In the genomic region with DNA sequence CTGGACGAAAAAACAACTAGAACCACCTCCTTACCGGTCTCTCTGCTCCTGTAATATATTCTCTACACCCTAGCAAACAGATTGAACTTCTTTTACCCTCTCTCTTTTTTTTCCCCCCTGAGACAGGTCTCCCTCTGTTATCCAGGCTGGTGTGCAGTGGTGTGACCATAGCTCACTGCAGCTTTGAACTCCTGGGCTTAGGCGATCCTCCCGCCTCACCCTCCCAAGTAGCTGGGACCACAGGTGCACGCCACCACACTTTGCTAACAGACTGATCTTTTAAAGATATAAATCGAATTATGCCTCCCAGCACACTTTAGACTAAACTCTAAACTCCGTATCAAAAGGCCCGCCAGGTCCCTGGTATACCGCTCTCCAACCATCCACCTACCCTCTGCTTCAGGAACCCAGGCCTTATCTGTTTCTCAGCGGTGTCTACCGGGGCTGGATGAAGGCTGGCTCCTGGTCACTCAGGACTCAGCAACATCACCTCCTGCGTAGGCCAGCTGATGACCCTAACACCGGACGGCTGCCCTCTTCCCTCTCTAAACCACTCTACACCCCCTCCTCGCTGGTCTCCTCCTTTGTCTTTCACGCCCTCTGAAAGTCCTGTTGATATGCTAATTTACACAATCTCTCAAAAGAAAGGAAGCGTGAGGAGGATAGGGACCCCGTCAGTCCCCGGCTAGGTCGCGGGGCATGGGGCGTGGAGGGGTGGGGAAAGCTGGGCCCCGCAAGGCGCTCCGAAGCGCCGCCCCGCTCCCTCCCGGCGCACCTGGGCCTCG, we compare ENCODE assay signal across 6 cellular contexts. TPM values are rescaled to one million over a fixed set of nuclear protein-coding genes. Genes with fewer than 3 reads are reported as not detected.
DNase-seq lines count a peak whose midpoint lies in the region; ATAC-seq and TF ChIP-seq lines count a peak whose summit lies in the region.

No MANE protein-coding gene starts in this region.

- H3K9me3 ChIP-seq in naive thymus-derived CD4-positive, alpha-beta T cell (ENCODE audit: control insufficient read depth in 2 of 3, low read length in 3 of 3) = no peaks in the 10 kb centered on the region

- no peaks in the 10 kb centered on the region for H3K27me3 ChIP-seq in naive thymus-derived CD4-positive, alpha-beta T cell (ENCODE audit: control insufficient read depth in 2 of 2, insufficient read depth in 2 of 2, low read length in 2 of 2)

- POLR2A ChIA-PET in naive thymus-derived CD4-positive, alpha-beta T cell (lab: Charles Lee) = interaction anchor here (0.6 to 3.3 kb wide), 13 partner anchors 9 to 331 kb away, joined by 3 to 41 read pairs (median 4); partner anchors contain the start of genes CDC45, HIRA, MRPL40 and UFD1

- no peaks in the 10 kb centered on the region for H3K27me3 Mint-ChIP-seq in naive thymus-derived CD4-positive, alpha-beta T cell

- H3K27ac ChIP-seq in naive thymus-derived CD4-positive, alpha-beta T cell (ENCODE audit: low read depth, low read length) = peak overlapping the region; percentile 81

- CTCF ChIA-PET in naive thymus-derived CD4-positive, alpha-beta T cell (lab: Charles Lee) = no interaction called here

- in situ Hi-C loops in astrocyte of the spinal cord (cut with HindIII; ENCODE audit: low sequenced_read_pairs) = no loop called here

- no peak for TF ChIP-seq CTCF in astrocyte of the spinal cord (IDR thresholded peaks at IDR 0.05; ENCODE audit: low read depth, low read length)

- H3K4me3 Mint-ChIP-seq in naive thymus-derived CD4-positive, alpha-beta T cell = peak overlapping the region; percentile 84 to 99 (median 92)

- H3K4me3 ChIP-seq in astrocyte of the spinal cord (ENCODE audit: low read depth, low read length) = peak overlapping the region; percentile 80
- peak overlapping the region; percentile 65 for H3K4me3 ChIP-seq in naive thymus-derived CD4-positive, alpha-beta T cell (ENCODE audit: low read length)

- H3K4me1 Mint-ChIP-seq in naive thymus-derived CD4-positive, alpha-beta T cell = peaks cover 24 to 64% (median 53%) of the 10 kb centered on the region in 7 donors

- intact Hi-C loops in naive thymus-derived CD4-positive, alpha-beta T cell (cut with micrococcal nuclease) = loop anchor here (1.0 to 5.0 kb wide), 9 partner anchors 14 to 324 kb away; partner anchors contain the start of genes DGCR2 (in 2 of the 2), MRPL40 (in 2 of the 2) and ESS2 (in 1 of the 2)

- DNase-seq in DMS79 treated with DMSO at 0.1 percent for 48 hours (lab: John Stamatoyannopoulos, UW) (peak; percentile 18), DMS79 (lab: John Stamatoyannopoulos, UW) (no peak), astrocyte of the spinal cord (ENCODE audit: low read depth, low spot score) (no peak), cerebellar nuclear complex (lab: John Stamatoyannopoulos, UW) (no peak), AG08395 (ENCODE audit: low spot score) (no peak)
- DNase-seq in naive thymus-derived CD4-positive, alpha-beta T cell = peak in 3 of 9 donors; percentile 6 to 13 (median 12)

- H3K36me3 ChIP-seq in naive thymus-derived CD4-positive, alpha-beta T cell (ENCODE audit: control insufficient read depth in 2 of 3, insufficient read depth in 3 of 3, low read length in 3 of 3) = peaks cover 0 to 24% (median 0%) of the 10 kb centered on the region in 3 experiments

- ATAC-seq in naive thymus-derived CD4-positive, alpha-beta T cell = no peak

- H3K36me3 Mint-ChIP-seq in naive thymus-derived CD4-positive, alpha-beta T cell = peaks cover 2 to 18% (median 5%) of the 10 kb centered on the region in 5 donors

- no peaks in the 10 kb centered on the region for H3K9me3 Mint-ChIP-seq in naive thymus-derived CD4-positive, alpha-beta T cell

- H3K27ac Mint-ChIP-seq in naive thymus-derived CD4-positive, alpha-beta T cell = peak overlapping the region; percentile 84 to 97 (median 94)

- H3K4me1 ChIP-seq in naive thymus-derived CD4-positive, alpha-beta T cell (ENCODE audit: control insufficient read depth in 2 of 2, insufficient read depth in 2 of 2, low read length in 2 of 2) = peaks cover 18 to 26% of the 10 kb centered on the region in 2 donors

RNA-seq across cellular contexts. Expression of gene C22orf39, which starts 0.7 kb away (rescaled TPM):
- 10 to 100 TPM; 34.2 to 44.9 (median 36.8) TPM for total RNA-seq in naive thymus-derived CD4-positive, alpha-beta T cell
- 10 to 100 TPM; 51.8 to 58.0 TPM for polyA plus RNA-seq in naive thymus-derived CD4-positive, alpha-beta T cell

RNA-seq across cellular contexts. Expression of gene MRPL40, which starts 14.4 kb away (rescaled TPM):
- 10 to 100 TPM; 11.5 to 21.2 (median 17.0) TPM for total RNA-seq in naive thymus-derived CD4-positive, alpha-beta T cell
- polyA plus RNA-seq in naive thymus-derived CD4-positive, alpha-beta T cell = 10 to 100 TPM; 65.3 to 72.1 TPM

RNA-seq across cellular contexts. Expression of gene HIRA, which starts 15.3 kb away (rescaled TPM):
- 10 to 100 TPM; 21.2 to 42.3 (median 29.2) TPM for total RNA-seq in naive thymus-derived CD4-positive, alpha-beta T cell
- 1 to 10 TPM; 2.8 to 4.9 TPM for polyA plus RNA-seq in naive thymus-derived CD4-positive, alpha-beta T cell

RNA-seq across cellular contexts. Expression of gene UFD1, which starts 32.2 kb away (rescaled TPM):
- 10 to 100 TPM; 46.8 to 84.8 (median 66.9) TPM for total RNA-seq in naive thymus-derived CD4-positive, alpha-beta T cell
- 10 to 100 TPM; 78.7 to 87.8 TPM for polyA plus RNA-seq in naive thymus-derived CD4-positive, alpha-beta T cell

RNA-seq across cellular contexts. Expression of gene CDC45, which starts 32.9 kb away (rescaled TPM):
- 10 to 100 TPM in 1 of 5 experiments, 1 to 10 TPM in 1, under 1 TPM in 3; 0.35 to 57.7 (median 0.85) TPM for total RNA-seq in naive thymus-derived CD4-positive, alpha-beta T cell
- polyA plus RNA-seq in naive thymus-derived CD4-positive, alpha-beta T cell = 1 to 10 TPM in 1 of 2 donors, under 1 TPM in 1; 0.45 to 1.7 TPM
